Comparison of ENCODE assay signal across 29 cellular contexts in the genomic region with DNA sequence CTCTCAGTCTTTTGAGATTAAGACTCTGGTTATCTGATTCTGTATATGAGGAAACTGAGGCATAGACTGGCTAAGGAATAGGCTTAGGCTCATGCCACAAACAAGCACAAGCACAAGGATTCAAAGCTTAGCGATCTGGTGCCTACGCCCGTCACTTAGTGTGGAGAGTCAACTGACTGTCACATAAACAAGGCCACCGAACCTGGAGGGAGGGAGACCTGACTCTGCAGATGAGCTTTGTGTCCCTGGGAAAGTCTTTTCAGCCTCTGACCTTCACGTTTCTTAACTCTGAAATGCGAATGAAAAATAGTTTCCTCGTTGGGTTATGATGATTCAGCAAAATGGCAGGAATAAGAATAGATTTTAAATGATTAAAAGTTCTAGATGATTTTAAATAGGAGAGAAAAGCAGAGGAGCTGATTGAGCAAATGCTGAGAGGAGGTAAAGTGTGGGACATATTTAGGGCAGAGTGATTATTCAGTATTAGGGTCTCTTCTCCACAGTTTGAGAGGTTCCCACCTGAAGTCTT.
"Had no signal": no experiment of that assay in that cellular context is flagged by ENCODE, and none has a peak within 500 bp of the region (broad histone marks: within the 10 kb centered on the region; RNA-seq: fewer than 3 reads in every experiment).

No MANE protein-coding gene starts in this region.

- ATAC-seq: activated naive CD4-positive, alpha-beta T cell treated with anti-CD3 and anti-CD28 coated beads, Interleukin-2, amount 50 U/mL, for 72 hours; activated T-cell treated with anti-CD3 and anti-CD28 coated beads, Interleukin-2, amount 50 U/mL, for 4 hours had no signal

- DNase-seq: activated B cell treated with CpG ODN at 0.5 μM for 24 hours; activated CD4-positive, alpha-beta memory T cell treated with anti-CD3 and anti-CD28 coated beads for 36 hours; activated CD4-positive, alpha-beta T cell treated with anti-CD3 and anti-CD28 coated beads for 4 hours; activated CD4-positive, alpha-beta T cell treated with anti-CD3 and anti-CD28 coated beads, Interleukin-2, amount 50 U/mL, for 1 hour; activated CD4-positive, CD25-positive, alpha-beta regulatory T cell treated with anti-CD3 and anti-CD28 coated beads, Interleukin-2, amount 50 U/mL, for 72 hours; activated CD8-positive, alpha-beta memory T cell treated with anti-CD3 and anti-CD28 coated beads, Interleukin-2, amount 50 U/mL, for 4 hours; activated gamma-delta T cell treated with Interleukin-2 at 50 U/mL for 16 hours; activated naive CD4-positive, alpha-beta T cell treated with anti-CD3 and anti-CD28 coated beads for 36 hours; activated T-cell treated with anti-CD3 and anti-CD28 coated beads for 4 hours; activated T-cell treated with anti-CD3 and anti-CD28 coated beads, Interleukin-2, amount 50 U/mL, for 4 hours; central memory CD4-positive, alpha-beta T cell; Karpas-422; NCI-H1048; NCI-H1105 treated with DMSO at 0.1 percent for 48 hours; NCI-H1436; NCI-H1694; NCI-H1930; NCI-H2081 treated with DMSO at 0.1 percent for 48 hours; NCI-H226; NCI-H524 treated with DMSO at 0.1 percent for 48 hours; NK-92 treated with Interleukin-12 subunit alpha and Interleukin-12 subunit beta, amount 100 ng/mL, for 24 hours; OCI-M1; Right ventricle myocardium superior; SW 1271; T-helper 1 cell; T-helper 2 cell; T-helper 9 cell had no signal

- H3K27ac ChIP-seq: VCaP had no signal
